Comparison of ENCODE assay signal across 3 cellular contexts in the genomic region with DNA sequence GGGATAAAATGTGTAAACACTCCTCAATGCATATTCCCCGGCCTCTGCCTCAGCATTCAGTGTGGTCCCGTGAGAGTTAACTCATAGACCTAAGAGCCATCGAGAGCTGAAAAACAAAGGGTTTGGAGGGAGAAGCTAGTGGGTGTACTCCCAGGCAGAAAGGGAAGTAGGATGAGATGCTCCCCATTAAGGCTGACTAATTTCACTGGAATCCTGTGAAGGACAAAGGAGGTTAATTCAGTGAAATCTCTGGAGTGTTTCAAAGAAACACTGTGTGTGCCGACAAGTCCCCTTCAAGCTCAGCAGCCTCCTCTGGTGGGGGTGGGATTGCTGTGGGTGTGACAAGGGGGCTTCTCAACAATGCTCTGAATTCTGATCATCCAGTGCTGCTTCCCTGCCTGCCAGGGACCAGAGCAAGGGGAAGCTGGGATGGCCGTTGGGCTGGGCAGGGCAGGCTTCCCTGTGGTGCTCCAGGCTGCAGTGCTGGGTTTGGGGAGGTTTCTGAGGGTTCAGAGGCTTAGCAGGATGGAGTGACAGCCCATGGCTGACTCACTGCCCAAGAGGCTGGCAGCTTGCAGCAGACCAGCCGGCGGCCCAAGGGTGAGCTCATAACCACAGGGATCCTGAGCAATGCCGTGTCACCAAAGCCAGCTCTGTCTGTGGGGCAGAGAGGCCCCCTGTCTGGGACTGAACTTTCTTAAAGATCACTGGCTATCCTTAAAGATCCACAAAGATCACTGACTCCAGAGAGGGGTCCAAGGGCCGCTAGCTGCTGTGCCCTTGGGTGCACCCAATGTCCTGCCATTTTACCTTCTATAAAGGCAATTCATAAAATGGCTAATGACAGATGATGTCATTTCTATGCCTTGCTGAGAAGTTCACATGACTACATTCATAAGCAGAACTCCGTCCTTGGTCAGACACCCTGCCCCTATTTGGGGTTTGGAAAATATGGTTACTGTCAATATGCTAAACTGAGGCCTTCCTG.
A peak's percentile ranks its signal among the peaks of the same experiment; 100 is the strongest.
TF ChIP-seq lines count a peak whose summit lies in the region.

No MANE protein-coding gene starts in this region.

TF ChIP-seq in A549, 52 proteins besides CTCF, POLR2A, EP300 and RAD21 (continued from another document):
- TF ChIP-seq MAX (IDR thresholded peaks at IDR 0.05): peak; percentile 80
- TF ChIP-seq E2F6 (IDR thresholded peaks at IDR 0.05; ENCODE audit: borderline replicate concordance, low read depth): peak; percentile 34; the same call in 1 of the 2 replicates
- no peak for TF ChIP-seq POLR2AphosphoS2 (conservative IDR thresholded peaks at IDR 0.05; ENCODE audit: low read length)
- peak; percentile 26 to 70; a peak in 3 of 5 replicates for TF ChIP-seq JUN (IDR thresholded peaks at IDR 0.05)
- TF ChIP-seq FOSL2 (IDR thresholded peaks at IDR 0.05): peak; percentile 41; the same call in 1 of the 2 replicates
- peak; percentile 86 for TF ChIP-seq FOSL2 (CRISPR knock-in tag; IDR thresholded peaks at IDR 0.05)
- peak in 1 of 2 experiments; percentile 34; a peak in 2 of 4 replicates for TF ChIP-seq CEBPB (IDR thresholded peaks at IDR 0.05)
- TF ChIP-seq CHD4 (IDR thresholded peaks at IDR 0.05; ENCODE audit: borderline replicate concordance): no peak
- TF ChIP-seq HOXB5 (CRISPR knock-in tag; IDR thresholded peaks at IDR 0.05): peak; percentile 73; the same call in 1 of the 2 replicates
- TF ChIP-seq, protein P1, sequence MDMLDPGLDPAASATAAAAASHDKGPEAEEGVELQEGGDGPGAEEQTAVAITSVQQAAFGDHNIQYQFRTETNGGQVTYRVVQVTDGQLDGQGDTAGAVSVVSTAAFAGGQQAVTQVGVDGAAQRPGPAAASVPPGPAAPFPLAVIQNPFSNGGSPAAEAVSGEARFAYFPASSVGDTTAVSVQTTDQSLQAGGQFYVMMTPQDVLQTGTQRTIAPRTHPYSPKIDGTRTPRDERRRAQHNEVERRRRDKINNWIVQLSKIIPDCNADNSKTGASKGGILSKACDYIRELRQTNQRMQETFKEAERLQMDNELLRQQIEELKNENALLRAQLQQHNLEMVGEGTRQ (IDR thresholded peaks at IDR 0.05): no peak
- TF ChIP-seq, protein P2, sequence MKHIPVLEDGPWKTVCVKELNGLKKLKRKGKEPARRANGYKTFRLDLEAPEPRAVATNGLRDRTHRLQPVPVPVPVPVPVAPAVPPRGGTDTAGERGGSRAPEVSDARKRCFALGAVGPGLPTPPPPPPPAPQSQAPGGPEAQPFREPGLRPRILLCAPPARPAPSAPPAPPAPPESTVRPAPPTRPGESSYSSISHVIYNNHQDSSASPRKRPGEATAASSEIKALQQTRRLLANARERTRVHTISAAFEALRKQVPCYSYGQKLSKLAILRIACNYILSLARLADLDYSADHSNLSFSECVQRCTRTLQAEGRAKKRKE (CRISPR knock-in tag; IDR thresholded peaks at IDR 0.05; ENCODE audit: low read depth): 0 out of 2 replicates have a peak, but pooled peaks have one; percentile 38
- TF ChIP-seq CBX8 (IDR thresholded peaks at IDR 0.05): no peak
- no peak for TF ChIP-seq ELK1 (IDR thresholded peaks at IDR 0.05; ENCODE audit: low read depth, low read length)
- no peak for TF ChIP-seq EHMT2 (IDR thresholded peaks at IDR 0.05; ENCODE audit: low read depth)
- TF ChIP-seq JUNB (IDR thresholded peaks at IDR 0.05): peak; percentile 61
- peak; percentile 44; the same call in 1 of the 2 replicates for TF ChIP-seq GATA3 (IDR thresholded peaks at IDR 0.05; ENCODE audit: borderline replicate concordance)

TF ChIP-seq in HEK293, 187 proteins besides CTCF, POLR2A, EP300 and RAD21 (continued from another document and continues in another):
- no peak for TF ChIP-seq ZBTB49 (tag by site-specific recombination; IDR thresholded peaks at IDR 0.05; ENCODE audit: low read depth)
- no peak for TF ChIP-seq BCL11A (tag by site-specific recombination; IDR thresholded peaks at IDR 0.05; ENCODE audit: low read depth)
- no peak for TF ChIP-seq ZNF302 (tag by site-specific recombination; IDR thresholded peaks at IDR 0.05; ENCODE audit: low read depth)
- no peak for TF ChIP-seq ZNF121 (tag by site-specific recombination; IDR thresholded peaks at IDR 0.05)
- peak; percentile 86 for TF ChIP-seq ZNF629 (tag by site-specific recombination; IDR thresholded peaks at IDR 0.05)
- no peak for TF ChIP-seq ZNF174 (tag by site-specific recombination; IDR thresholded peaks at IDR 0.05)
- no peak for TF ChIP-seq KLF1 (tag by site-specific recombination; IDR thresholded peaks at IDR 0.05)
- TF ChIP-seq ZNF549 (tag by site-specific recombination; IDR thresholded peaks at IDR 0.05): no peak
- no peak for TF ChIP-seq ZNF792 (tag by site-specific recombination; IDR thresholded peaks at IDR 0.05)
- no peak for TF ChIP-seq ZNF214 (tag by site-specific recombination; IDR thresholded peaks at IDR 0.05; ENCODE audit: borderline replicate concordance)
- TF ChIP-seq ZNF394 (tag by site-specific recombination; IDR thresholded peaks at IDR 0.05; ENCODE audit: borderline replicate concordance): 0 out of 2 replicates have a peak, but pooled peaks have one; percentile 12
- TF ChIP-seq ZNF341 (tag by site-specific recombination; IDR thresholded peaks at IDR 0.05; ENCODE audit: low read depth): no peak
- no peak for TF ChIP-seq ZNF292 (tag by site-specific recombination; IDR thresholded peaks at IDR 0.05; ENCODE audit: borderline replicate concordance, low read depth)
- TF ChIP-seq ZNF791 (tag by site-specific recombination; IDR thresholded peaks at IDR 0.05): no peak
- peak; percentile 55 for TF ChIP-seq ZNF366 (tag by site-specific recombination; conservative IDR thresholded peaks at IDR 0.05)
- no peak for TF ChIP-seq KLF8 (tag by site-specific recombination; IDR thresholded peaks at IDR 0.05)
- peak; percentile 57 for TF ChIP-seq ZFHX2 (tag by site-specific recombination; conservative IDR thresholded peaks at IDR 0.05)
- no peak for TF ChIP-seq ZNF670 (tag by site-specific recombination; IDR thresholded peaks at IDR 0.05; ENCODE audit: low read depth)
- no peak for TF ChIP-seq ZNF658 (tag by site-specific recombination; IDR thresholded peaks at IDR 0.05)
- TF ChIP-seq, protein P3, sequence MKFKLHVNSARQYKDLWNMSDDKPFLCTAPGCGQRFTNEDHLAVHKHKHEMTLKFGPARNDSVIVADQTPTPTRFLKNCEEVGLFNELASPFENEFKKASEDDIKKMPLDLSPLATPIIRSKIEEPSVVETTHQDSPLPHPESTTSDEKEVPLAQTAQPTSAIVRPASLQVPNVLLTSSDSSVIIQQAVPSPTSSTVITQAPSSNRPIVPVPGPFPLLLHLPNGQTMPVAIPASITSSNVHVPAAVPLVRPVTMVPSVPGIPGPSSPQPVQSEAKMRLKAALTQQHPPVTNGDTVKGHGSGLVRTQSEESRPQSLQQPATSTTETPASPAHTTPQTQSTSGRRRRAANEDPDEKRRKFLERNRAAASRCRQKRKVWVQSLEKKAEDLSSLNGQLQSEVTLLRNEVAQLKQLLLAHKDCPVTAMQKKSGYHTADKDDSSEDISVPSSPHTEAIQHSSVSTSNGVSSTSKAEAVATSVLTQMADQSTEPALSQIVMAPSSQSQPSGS (tag by site-specific recombination; IDR thresholded peaks at IDR 0.05; ENCODE audit: low read depth): peak; percentile 79

TF ChIP-seq in WTC11, 78 proteins besides CTCF, POLR2A, EP300 and RAD21 (continued from another document):
- TF ChIP-seq, protein P4, sequence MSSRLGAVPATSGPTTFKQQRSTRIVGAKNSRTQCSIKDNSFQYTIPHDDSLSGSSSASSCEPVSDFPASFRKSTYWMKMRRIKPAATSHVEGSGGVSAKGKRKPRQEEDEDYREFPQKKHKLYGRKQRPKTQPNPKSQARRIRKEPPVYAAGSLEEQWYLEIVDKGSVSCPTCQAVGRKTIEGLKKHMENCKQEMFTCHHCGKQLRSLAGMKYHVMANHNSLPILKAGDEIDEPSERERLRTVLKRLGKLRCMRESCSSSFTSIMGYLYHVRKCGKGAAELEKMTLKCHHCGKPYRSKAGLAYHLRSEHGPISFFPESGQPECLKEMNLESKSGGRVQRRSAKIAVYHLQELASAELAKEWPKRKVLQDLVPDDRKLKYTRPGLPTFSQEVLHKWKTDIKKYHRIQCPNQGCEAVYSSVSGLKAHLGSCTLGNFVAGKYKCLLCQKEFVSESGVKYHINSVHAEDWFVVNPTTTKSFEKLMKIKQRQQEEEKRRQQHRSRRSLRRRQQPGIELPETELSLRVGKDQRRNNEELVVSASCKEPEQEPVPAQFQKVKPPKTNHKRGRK (CRISPR knock-in tag; IDR thresholded peaks at IDR 0.05; ENCODE audit: borderline replicate concordance): no peak
- no peak for TF ChIP-seq ATF1 (CRISPR knock-in tag; IDR thresholded peaks at IDR 0.05)
- no peak for TF ChIP-seq ZNF425 (CRISPR knock-in tag; conservative IDR thresholded peaks at IDR 0.05)
TF ChIP-seq in WTC11: peak in this region for 0.
